16 cellular contexts compared by ENCODE assay signal in genomic region chr12:53612978-53613377, GRCh38. TPM values are rescaled to one million over a fixed set of nuclear protein-coding genes. Genes with fewer than 3 reads are reported as not detected.
A peak's percentile ranks its signal among the peaks of the same experiment; 100 is the strongest.
DNase-seq lines count a peak whose midpoint lies in the region; ATAC-seq and TF ChIP-seq lines count a peak whose summit lies in the region.
"Had no signal": no experiment of that assay in that cellular context is flagged by ENCODE, and none has a peak within 500 bp of the region (broad histone marks: within the 10 kb centered on the region; RNA-seq: fewer than 3 reads in every experiment).

No MANE protein-coding gene starts in this region.

- no peak overlapping the region for H3K9ac ChIP-seq in MM.1S (ENCODE audit: low read length)

- no peaks in the 10 kb centered on the region for H3K9me3 ChIP-seq in MM.1S (replicated peaks; ENCODE audit: insufficient read depth, low read length)
- no peaks in the 10 kb centered on the region for H3K9me3 ChIP-seq in SJCRH30 (replicated peaks)
- H3K9me3 ChIP-seq: BLaER1, Caco-2 had no signal

- POLR2A ChIA-PET in activated CD4-positive, alpha-beta T cell treated with anti-CD3 and anti-CD28 coated beads for 36 hours (lab: Charles Lee), result interaction anchor here (0.6 to 1.0 kb wide), 4 partner anchors 10 to 126 kb away, joined by 3 to 12 read pairs (median 4); no protein-coding TSS in a partner anchor
- POLR2A ChIA-PET in activated CD4-positive, alpha-beta T cell treated with anti-CD3 and anti-CD28 coated beads, Interleukin-2, amount 10 ng/mL, durations not matched to agents 7 days and 5 days (lab: Charles Lee), result interaction anchor here (0.5 kb wide), 1 partner anchor 70 kb away, joined by 3 read pairs; no protein-coding TSS in a partner anchor

- peaks cover 5% of the 10 kb centered on the region for H3K36me3 Mint-ChIP-seq in activated CD4-positive, alpha-beta T cell treated with anti-CD3 and anti-CD28 coated beads for 36 hours (ENCODE audit: low read depth)
- peaks cover 16% of the 10 kb centered on the region for H3K36me3 Mint-ChIP-seq in activated CD4-positive, alpha-beta T cell treated with anti-CD3 and anti-CD28 coated beads, Interleukin-2, amount 10 ng/mL, durations not matched to agents 7 days and 5 days (ENCODE audit: low read depth)

- no peaks in the 10 kb centered on the region for H3K27me3 Mint-ChIP-seq in activated CD4-positive, alpha-beta T cell treated with anti-CD3 and anti-CD28 coated beads for 36 hours
- H3K27me3 Mint-ChIP-seq in activated CD4-positive, alpha-beta T cell treated with anti-CD3 and anti-CD28 coated beads, Interleukin-2, amount 10 ng/mL, durations not matched to agents 7 days and 5 days, result no peaks in the 10 kb centered on the region
- H3K27me3 Mint-ChIP-seq: CD8-positive, alpha-beta memory T cell had no signal

- peaks cover 23% of the 10 kb centered on the region for H3K4me1 Mint-ChIP-seq in activated CD4-positive, alpha-beta T cell treated with anti-CD3 and anti-CD28 coated beads for 36 hours
- H3K4me1 Mint-ChIP-seq in activated CD4-positive, alpha-beta T cell treated with anti-CD3 and anti-CD28 coated beads, Interleukin-2, amount 10 ng/mL, durations not matched to agents 7 days and 5 days, result peaks cover 20% of the 10 kb centered on the region

- CTCF ChIA-PET in activated CD4-positive, alpha-beta T cell treated with anti-CD3 and anti-CD28 coated beads for 36 hours (lab: Charles Lee), result interaction anchor here (0.8 to 3.2 kb wide), 4 partner anchors 10 to 69 kb away, joined by 3 to 16 read pairs (median 4); no protein-coding TSS in a partner anchor
- CTCF ChIA-PET in activated CD4-positive, alpha-beta T cell treated with anti-CD3 and anti-CD28 coated beads, Interleukin-2, amount 10 ng/mL, durations not matched to agents 7 days and 5 days (lab: Charles Lee), result interaction anchor here (0.6 to 0.7 kb wide), 3 partner anchors 27 to 100 kb away, joined by 3 to 4 read pairs (median 3); no protein-coding TSS in a partner anchor

- intact Hi-C loops in activated CD4-positive, alpha-beta T cell treated with anti-CD3 and anti-CD28 coated beads for 36 hours (cut with DNase I, micrococcal nuclease), result loop anchor here (5.0 kb wide), 2 partner anchors 36 to 51 kb away; no protein-coding TSS in a partner anchor

- no peak overlapping the region for H3K4me3 Mint-ChIP-seq in activated CD4-positive, alpha-beta T cell treated with anti-CD3 and anti-CD28 coated beads for 36 hours
- H3K4me3 Mint-ChIP-seq in activated CD4-positive, alpha-beta T cell treated with anti-CD3 and anti-CD28 coated beads, Interleukin-2, amount 10 ng/mL, durations not matched to agents 7 days and 5 days, result no peak overlapping the region
- H3K4me3 Mint-ChIP-seq: GM23338, H9 had no signal

- H3K27ac Mint-ChIP-seq in activated CD4-positive, alpha-beta T cell treated with anti-CD3 and anti-CD28 coated beads for 36 hours, result no peak overlapping the region
- H3K27ac Mint-ChIP-seq in activated CD4-positive, alpha-beta T cell treated with anti-CD3 and anti-CD28 coated beads, Interleukin-2, amount 10 ng/mL, durations not matched to agents 7 days and 5 days, result no peak overlapping the region
- H3K27ac Mint-ChIP-seq: CD8-positive, alpha-beta memory T cell; GM23338; H9 had no signal

- no peak for DNase-seq in activated CD4-positive, alpha-beta T cell treated with anti-CD3 and anti-CD28 coated beads for 36 hours
- no peak for DNase-seq in activated CD4-positive, alpha-beta T cell treated with anti-CD3 and anti-CD28 coated beads, Interleukin-2, amount 10 ng/mL, durations not matched to agents 7 days and 5 days
- DNase-seq in GM06990 (ENCODE audit: extremely low read depth, insufficient read length) (peak; percentile 40), MM.1S (peak; percentile 17), SJCRH30 (no peak), H7 (no peak)
- no peak for DNase-seq in stimulated activated naive CD8-positive, alpha-beta T cell treated with anti-CD3 and anti-CD28 coated beads, Interleukin-15, Interleukin-2, amounts not matched to agents 100 U/mL and 50 U/mL, for 24 hours
- DNase-seq: AML-193; Caco-2; CD8-positive, alpha-beta memory T cell; GF-D8; H9; IMR-90 had no signal

- H3K79me2 ChIP-seq in MM.1S (ENCODE audit: low read length), result peaks cover 43% of the 10 kb centered on the region

- TF ChIP-seq CTCF in GM06990 (IDR thresholded peaks at IDR 0.05; ENCODE audit: insufficient read depth, low read length, poor library complexity, severe bottlenecking) (no peak), MM.1S (IDR thresholded peaks at IDR 0.05; ENCODE audit: low read length) (no peak)

- no peak overlapping the region for H3K4me3 ChIP-seq in GM06990 (replicated peaks; ENCODE audit: low read depth, low read length)
- H3K4me3 ChIP-seq in MM.1S (ENCODE audit: low read length), result no peak overlapping the region
- H3K4me3 ChIP-seq in SJCRH30, result no peak overlapping the region
- H3K4me3 ChIP-seq in H7 (ENCODE audit: insufficient read depth, low read depth, low read length), result no peak overlapping the region
- H3K4me3 ChIP-seq: BLaER1, GM23338 had no signal

- no peaks in the 10 kb centered on the region; the same call in 1 of the 2 replicates for H3K36me3 ChIP-seq in GM06990 (ENCODE audit: control insufficient read depth, insufficient read depth, low read length)
- no peaks in the 10 kb centered on the region; the same call in 1 of the 2 replicates for H3K36me3 ChIP-seq in MM.1S (replicated peaks; ENCODE audit: insufficient read depth, low read length)
- no peaks in the 10 kb centered on the region; the same call in none of the 2 replicates for H3K36me3 ChIP-seq in SJCRH30
- H3K36me3 ChIP-seq in H7 (replicated peaks; ENCODE audit: control insufficient read depth, insufficient read depth, low read length), result no peaks in the 10 kb centered on the region

- no peak overlapping the region for H2AFZ ChIP-seq in MM.1S (ENCODE audit: low read length)
- H2AFZ ChIP-seq: GM23338 had no signal

- H3K27me3 ChIP-seq in GM06990 (replicated peaks; ENCODE audit: control insufficient read depth, insufficient read depth, low read length), result no peaks in the 10 kb centered on the region
- no peaks in the 10 kb centered on the region for H3K27me3 ChIP-seq in MM.1S (replicated peaks; ENCODE audit: insufficient read depth, low read length)
- H3K27me3 ChIP-seq in SJCRH30, result no peaks in the 10 kb centered on the region
- no peaks in the 10 kb centered on the region for H3K27me3 ChIP-seq in H7 (ENCODE audit: control insufficient read depth, insufficient read depth, low read length)
- H3K27me3 ChIP-seq: BLaER1 had no signal

- H3K4me1 ChIP-seq in MM.1S (ENCODE audit: low read length) (no peaks in the 10 kb centered on the region), SJCRH30 (no peaks in the 10 kb centered on the region)
- H3K4me1 ChIP-seq: Caco-2 had no signal

- H3K27ac ChIP-seq in MM.1S (ENCODE audit: low read length) (no peak overlapping the region), SJCRH30 (no peak overlapping the region)
- H3K27ac ChIP-seq: 22Rv1, BLaER1 had no signal

- no peaks in the 10 kb centered on the region for H3K9me3 Mint-ChIP-seq in activated CD4-positive, alpha-beta T cell treated with anti-CD3 and anti-CD28 coated beads for 36 hours (ENCODE audit: low read depth)
- no peaks in the 10 kb centered on the region for H3K9me3 Mint-ChIP-seq in activated CD4-positive, alpha-beta T cell treated with anti-CD3 and anti-CD28 coated beads, Interleukin-2, amount 10 ng/mL, durations not matched to agents 7 days and 5 days
- H3K9me3 Mint-ChIP-seq: CD8-positive, alpha-beta memory T cell; GM23338; H9 had no signal

- peak; percentile 83 for ATAC-seq in activated CD4-positive, alpha-beta T cell treated with anti-CD3 and anti-CD28 coated beads for 36 hours
- ATAC-seq in stimulated activated naive CD8-positive, alpha-beta T cell treated with anti-CD3 and anti-CD28 coated beads, Interleukin-15, Interleukin-2, amounts not matched to agents 100 U/mL and 50 U/mL, for 24 hours, result peak; percentile 59
- ATAC-seq: GM23338 had no signal

- H3K4me2 ChIP-seq in MM.1S (ENCODE audit: low read depth, low read length), result no peak overlapping the region
- H3K4me2 ChIP-seq: BLaER1, GM23338 had no signal

- no peaks in the 10 kb centered on the region for H3K9me2 ChIP-seq in MM.1S (replicated peaks; ENCODE audit: insufficient read depth, low read length)

- H4K20me1 ChIP-seq in MM.1S (ENCODE audit: insufficient read depth, low read length), result no peaks in the 10 kb centered on the region
- H4K20me1 ChIP-seq: BLaER1 had no signal

- H3F3A ChIP-seq in MM.1S (ENCODE audit: insufficient read depth, low read length), result no peaks in the 10 kb centered on the region

RNA-seq across cellular contexts. Expression of gene ATF7, which starts 13.2 kb away (rescaled TPM):
- total RNA-seq in activated CD4-positive, alpha-beta T cell treated with anti-CD3 and anti-CD28 coated beads for 36 hours, result 10 to 100 TPM; 23.0 to 28.1 TPM
- total RNA-seq in activated CD4-positive, alpha-beta T cell treated with anti-CD3 and anti-CD28 coated beads, Interleukin-2, amount 10 ng/mL, durations not matched to agents 7 days and 5 days, result 10 to 100 TPM; 28.6 to 43.0 TPM
- total RNA-seq in SJCRH30 (2014; rRNA removed; shearing (Covaris generic)), result 9.9 and 13.3 TPM in 2 replicates
- total RNA-seq in H7 (2014; rRNA removed; shearing (Covaris generic)), result 7.1 and 9.8 TPM in 2 replicates

Comparison
In these comparisons a context has a peak if more than half of its experiments do, and no peak if none do; other contexts are left out.
1. DNase-seq: peak in GM06990 (single experiment) and MM.1S (single experiment); none in activated CD4-positive, alpha-beta T cell treated with anti-CD3 and anti-CD28 coated beads for 36 hours (single experiment), activated CD4-positive, alpha-beta T cell treated with anti-CD3 and anti-CD28 coated beads, Interleukin-2, amount 10 ng/mL, durations not matched to agents 7 days and 5 days (single experiment), stimulated activated naive CD8-positive, alpha-beta T cell treated with anti-CD3 and anti-CD28 coated beads, Interleukin-15, Interleukin-2, amounts not matched to agents 100 U/mL and 50 U/mL, for 24 hours (single experiment), SJCRH30 (0 of 2) and H7 (single experiment).